Comparison of ENCODE assay signal across 16 cellular contexts in genomic region chr11:68364581-68364980, GRCh38.
"Had no signal": no experiment of that assay in that cellular context is flagged by ENCODE, and none has a peak within 500 bp of the region (broad histone marks: within the 10 kb centered on the region; RNA-seq: fewer than 3 reads in every experiment).

No MANE protein-coding gene starts in this region.

- H3K27ac Mint-ChIP-seq: immature natural killer cell; natural killer cell treated with Interleukin-12 subunit alpha and Interleukin-12 subunit beta and Interleukin-15 and Interleukin-18, amount 100 ng/mL, for 72 hours had no signal

- H3K27ac ChIP-seq: dorsolateral prefrontal cortex, esophagus squamous epithelium, ovary, SJSA1, tibial nerve, VCaP had no signal

- DNase-seq: activated CD4-positive, alpha-beta T cell treated with anti-CD3 and anti-CD28 coated beads for 4 hours; activated T-cell treated with anti-CD3 and anti-CD28 coated beads for 4 hours; amniotic stem cell; dorsolateral prefrontal cortex; esophagus squamous epithelium; foreskin fibroblast; immature natural killer cell; ovary; stimulated activated CD4-positive, alpha-beta T cell treated with anti-CD3 and anti-CD28 coated beads, Interleukin-4, amount 100 ng/mL, for 24 hours; SW 1271; T-helper 9 cell had no signal

- H3K4me3 ChIP-seq: dorsolateral prefrontal cortex, esophagus squamous epithelium, ovary, SJSA1, tibial nerve had no signal

- H3K4me3 Mint-ChIP-seq: immature natural killer cell; natural killer cell treated with Interleukin-12 subunit alpha and Interleukin-12 subunit beta and Interleukin-15 and Interleukin-18, amount 100 ng/mL, for 72 hours had no signal

- H3K36me3 ChIP-seq: ovary had no signal

- H3K27me3 Mint-ChIP-seq: natural killer cell treated with Interleukin-12 subunit alpha and Interleukin-12 subunit beta and Interleukin-15 and Interleukin-18, amount 100 ng/mL, for 72 hours had no signal

- ATAC-seq: activated naive CD4-positive, alpha-beta T cell treated with anti-CD3 and anti-CD28 coated beads, Interleukin-2, amount 50 U/mL, for 72 hours; natural killer cell treated with Interleukin-12 subunit alpha and Interleukin-12 subunit beta and Interleukin-15 and Interleukin-18, amount 100 ng/mL, for 72 hours had no signal

- H3K4me1 Mint-ChIP-seq: immature natural killer cell had no signal

- H3K27me3 ChIP-seq: dorsolateral prefrontal cortex, esophagus squamous epithelium, ovary, SJSA1, tibial nerve had no signal

- H3K36me3 Mint-ChIP-seq: activated naive CD4-positive, alpha-beta T cell treated with anti-CD3 and anti-CD28 coated beads, Interleukin-2, amount 50 U/mL, for 72 hours; immature natural killer cell; natural killer cell treated with Interleukin-12 subunit alpha and Interleukin-12 subunit beta and Interleukin-15 and Interleukin-18, amount 100 ng/mL, for 72 hours had no signal

- H3K9me3 Mint-ChIP-seq: activated naive CD4-positive, alpha-beta T cell treated with anti-CD3 and anti-CD28 coated beads, Interleukin-2, amount 50 U/mL, for 72 hours; immature natural killer cell; natural killer cell treated with Interleukin-12 subunit alpha and Interleukin-12 subunit beta and Interleukin-15 and Interleukin-18, amount 100 ng/mL, for 72 hours had no signal

- H3K9me3 ChIP-seq: esophagus squamous epithelium, ovary, SJSA1, tibial nerve had no signal

- H3K4me1 ChIP-seq: tibial nerve had no signal
